ENCODE assay signal across 8 cellular contexts in the genomic region with DNA sequence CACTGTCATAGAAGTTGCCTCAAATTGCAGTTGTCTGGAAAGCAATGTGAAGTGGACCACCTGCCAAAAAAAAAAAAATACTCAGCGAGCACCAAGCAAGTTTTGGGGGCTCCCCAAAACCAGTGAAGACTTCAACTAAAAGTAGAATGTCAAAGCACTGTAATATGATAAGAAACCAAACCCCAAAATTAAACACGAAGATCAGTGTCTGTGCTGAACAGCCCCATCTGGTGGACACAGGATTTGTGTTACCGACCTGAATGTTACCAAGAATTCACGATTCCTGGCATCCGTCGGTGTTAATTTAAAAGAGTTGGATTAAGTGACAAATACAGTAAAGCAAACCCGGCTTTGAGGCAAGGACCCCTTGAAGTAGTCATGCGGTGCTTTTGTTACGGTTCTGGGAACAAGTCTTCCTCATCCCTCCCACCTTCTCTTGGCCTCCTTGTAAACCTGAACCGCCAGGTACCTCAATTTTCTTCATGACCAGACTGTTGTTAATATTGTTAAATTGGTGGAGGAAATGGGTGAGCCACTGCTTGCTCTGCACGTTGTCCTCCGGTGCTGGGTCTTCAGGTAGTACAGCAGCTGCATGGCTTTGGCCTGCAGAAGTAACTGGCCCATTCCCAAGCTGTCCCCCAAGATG. TPM values are rescaled to one million over a fixed set of nuclear protein-coding genes. Genes with fewer than 3 reads are reported as not detected.
DNase-seq lines count a peak whose midpoint lies in the region; TF ChIP-seq lines count a peak whose summit lies in the region.

No MANE protein-coding gene starts in this region.

- no peak for TF ChIP-seq EP300 in tibial nerve (IDR thresholded peaks at IDR 0.05)

- TF ChIP-seq CTCF in GM12872 (IDR thresholded peaks at IDR 0.05; ENCODE audit: insufficient read depth, low read depth, low read length) = peak; percentile 67
- TF ChIP-seq CTCF in neural crest cell (conservative IDR thresholded peaks at IDR 0.05) = peak; percentile 73
- peak; percentile 52 to 68 (median 63) for TF ChIP-seq CTCF in tibial nerve (IDR thresholded peaks at IDR 0.05)

- H3K36me3 Mint-ChIP-seq in neural crest cell (ENCODE audit: low read depth) = peaks cover 19% of the 10 kb centered on the region

- H3K9me3 Mint-ChIP-seq in neural crest cell = peaks cover 3% of the 10 kb centered on the region

- no peak overlapping the region for H3K27ac ChIP-seq in tibial nerve

- no peak overlapping the region for H3K4me3 ChIP-seq in tibial nerve

- peaks cover 0 to under 1% (median 0%) of the 10 kb centered on the region in 4 donors for H3K9me3 ChIP-seq in tibial nerve

- WGBS in tibial nerve, 2 donors = 21 to 32% methylated on average over 12 of the region's 12 CpGs

- no peak overlapping the region for H3K4me3 Mint-ChIP-seq in neural crest cell

- H3K36me3 ChIP-seq in tibial nerve = peaks cover 0 to 4% (median 0%) of the 10 kb centered on the region in 3 donors

- H3K27ac Mint-ChIP-seq in neural crest cell (ENCODE audit: unreplicated experiment) = no peak overlapping the region

- TF ChIP-seq POLR2A in tibial nerve (IDR thresholded peaks at IDR 0.05) = no peak

- peaks cover 0 to 17% (median 6%) of the 10 kb centered on the region in 4 donors for H3K4me1 ChIP-seq in tibial nerve

- no peaks in the 10 kb centered on the region for H3K27me3 Mint-ChIP-seq in neural crest cell (ENCODE audit: low read depth)

- H3K4me1 Mint-ChIP-seq in neural crest cell = no peaks in the 10 kb centered on the region

- DNase-seq in 8988T = peak; percentile 44
- peak; percentile 11 for DNase-seq in NCI-H748 treated with DMSO at 0.1 percent for 48 hours (lab: John Stamatoyannopoulos, UW)
- peak; percentile 55 for DNase-seq in activated T-cell treated with anti-CD3 and anti-CD28 coated beads for 4 hours
- DNase-seq in fibroblast of gingiva (ENCODE audit: low read depth) = peak; percentile 55
- DNase-seq in neural crest cell (ENCODE audit: low read depth, low spot score) = peak; percentile 30
- peak; percentile 33 to 92 for DNase-seq in tibial nerve (ENCODE audit: low spot score in 2 of 2)
- DNase-seq in occipital lobe (lab: John Stamatoyannopoulos, UW) = no peak

- peaks cover 0 to 12% of the 10 kb centered on the region in 2 donors for H3K27me3 ChIP-seq in tibial nerve

RNA-seq across cellular contexts. Expression of a gene that starts 31.3 kb away (rescaled TPM):
- 183 and 187 TPM in 2 replicates for total RNA-seq in neural crest cell
- total RNA-seq in tibial nerve = 10 to 100 TPM; 53.9 to 79.2 (median 63.2) TPM
- 88.1 TPM for total RNA-seq in occipital lobe

RNA-seq across cellular contexts. Expression of a gene that starts 33.7 kb away (rescaled TPM):
- 67.0 and 67.2 TPM in 2 replicates for total RNA-seq in neural crest cell
- 10 to 100 TPM in 1 of 4 donors, 1 to 10 TPM in 3; 3.9 to 17.2 (median 7.8) TPM for total RNA-seq in tibial nerve
- total RNA-seq in occipital lobe = 175 TPM

RNA-seq across cellular contexts. Expression of a gene that starts 57.3 kb away (rescaled TPM):
- 55.1 and 55.7 TPM in 2 replicates for total RNA-seq in neural crest cell
- total RNA-seq in tibial nerve = 10 to 100 TPM; 41.0 to 83.5 (median 47.2) TPM
- total RNA-seq in occipital lobe = 37.1 TPM

RNA-seq across cellular contexts. Expression of a gene that starts 59.9 kb away (rescaled TPM):
- 29.5 and 30.2 TPM in 2 replicates for total RNA-seq in neural crest cell
- total RNA-seq in tibial nerve = 100 to 1,000 TPM in 1 of 4 donors, 10 to 100 TPM in 3; 87.4 to 101 (median 97.3) TPM
- 135 TPM for total RNA-seq in occipital lobe
